ENCODE assay signal across 1 cellular context in genomic region chr11:128365044-128365443, GRCh38.
TF ChIP-seq lines count a peak whose summit lies in the region.

No MANE protein-coding gene starts in this region.

TF ChIP-seq in SK-N-SH treated with all-trans-retinoic acid at 6 μM for 48 hours, 23 proteins besides CTCF, POLR2A, EP300 and RAD21 (continued from another document):
- TF ChIP-seq, protein P1, sequence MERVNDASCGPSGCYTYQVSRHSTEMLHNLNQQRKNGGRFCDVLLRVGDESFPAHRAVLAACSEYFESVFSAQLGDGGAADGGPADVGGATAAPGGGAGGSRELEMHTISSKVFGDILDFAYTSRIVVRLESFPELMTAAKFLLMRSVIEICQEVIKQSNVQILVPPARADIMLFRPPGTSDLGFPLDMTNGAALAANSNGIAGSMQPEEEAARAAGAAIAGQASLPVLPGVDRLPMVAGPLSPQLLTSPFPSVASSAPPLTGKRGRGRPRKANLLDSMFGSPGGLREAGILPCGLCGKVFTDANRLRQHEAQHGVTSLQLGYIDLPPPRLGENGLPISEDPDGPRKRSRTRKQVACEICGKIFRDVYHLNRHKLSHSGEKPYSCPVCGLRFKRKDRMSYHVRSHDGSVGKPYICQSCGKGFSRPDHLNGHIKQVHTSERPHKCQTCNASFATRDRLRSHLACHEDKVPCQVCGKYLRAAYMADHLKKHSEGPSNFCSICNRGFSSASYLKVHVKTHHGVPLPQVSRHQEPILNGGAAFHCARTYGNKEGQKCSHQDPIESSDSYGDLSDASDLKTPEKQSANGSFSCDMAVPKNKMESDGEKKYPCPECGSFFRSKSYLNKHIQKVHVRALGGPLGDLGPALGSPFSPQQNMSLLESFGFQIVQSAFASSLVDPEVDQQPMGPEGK (CRISPR knock-in tag; IDR thresholded peaks at IDR 0.05; ENCODE audit: borderline replicate concordance): no peak
- no peak for TF ChIP-seq ZFP30 (CRISPR knock-in tag; IDR thresholded peaks at IDR 0.05)
- peak; percentile 53; the same call in 1 of the 2 replicates for TF ChIP-seq TCF4 (CRISPR knock-in tag; IDR thresholded peaks at IDR 0.05; ENCODE audit: borderline replicate concordance)
- TF ChIP-seq ESRRG (CRISPR knock-in tag; IDR thresholded peaks at IDR 0.05): no peak
- no peak for TF ChIP-seq ZNF8 (CRISPR knock-in tag; IDR thresholded peaks at IDR 0.05)
- no peak for TF ChIP-seq RARB (CRISPR knock-in tag; IDR thresholded peaks at IDR 0.05)
- no peak for TF ChIP-seq OSR1 (CRISPR knock-in tag; IDR thresholded peaks at IDR 0.05)
- no peak for TF ChIP-seq ZNF70 (CRISPR knock-in tag; IDR thresholded peaks at IDR 0.05)
- TF ChIP-seq ARNTL (CRISPR knock-in tag; IDR thresholded peaks at IDR 0.05; ENCODE audit: borderline replicate concordance, low read depth): no peak
